ENCODE assay signal across 16 cellular contexts in the genomic region with DNA sequence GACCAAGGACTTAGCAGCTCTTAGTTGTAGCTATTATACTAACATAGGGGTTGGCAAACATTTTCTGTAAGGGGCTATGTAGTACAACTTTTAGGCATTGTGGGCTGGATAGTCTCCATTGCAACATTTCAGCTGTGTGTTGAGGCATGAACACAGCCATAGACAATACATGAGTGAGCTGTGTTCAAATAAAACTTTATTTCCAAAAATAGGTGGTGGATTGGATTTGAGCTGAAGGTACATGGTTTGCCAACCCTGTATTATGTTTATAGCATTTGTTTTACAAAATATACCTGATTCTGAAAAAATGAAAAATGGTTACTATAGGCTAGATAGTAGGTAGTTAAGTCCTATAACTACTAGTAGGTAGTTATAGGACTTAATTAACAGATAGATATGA. TPM values are rescaled to one million over a fixed set of nuclear protein-coding genes. Genes with fewer than 3 reads are reported as not detected.
DNase-seq lines count a peak whose midpoint lies in the region; FAIRE-seq and TF ChIP-seq lines count a peak whose summit lies in the region.
"Had no signal": no experiment of that assay in that cellular context is flagged by ENCODE, and none has a peak within 500 bp of the region (broad histone marks: within the 10 kb centered on the region; RNA-seq: fewer than 3 reads in every experiment).

No MANE protein-coding gene starts in this region.

- H3K9me3 ChIP-seq in osteoblast (ENCODE audit: low read depth, low read length), result no peaks in the 10 kb centered on the region
- H3K9me3 ChIP-seq: BLaER1 treated with 17β-estradiol and CSF1 and Interleukin-3, amounts not matched to agents 10 nM and 100 nM had no signal

- no peaks in the 10 kb centered on the region for H3K27me3 Mint-ChIP-seq in activated T-cell treated with anti-CD3 and anti-CD28 coated beads, Interleukin-2, amount 50 U/mL, for 24 hours
- H3K27me3 Mint-ChIP-seq: CD4-positive, CD25-positive, alpha-beta regulatory T cell had no signal

- TF ChIP-seq EP300 in Ishikawa (IDR thresholded peaks at IDR 0.05; ENCODE audit: borderline replicate concordance), result no peak

- H2AFZ ChIP-seq in osteoblast (ENCODE audit: low read length), result no peak overlapping the region

- TF ChIP-seq CTCF in osteoblast (IDR thresholded peaks at IDR 0.05; ENCODE audit: extremely low read depth, low read depth, low read length), result no peak

- no peak overlapping the region for H3K27ac ChIP-seq in osteoblast (ENCODE audit: low read depth, low read length)
- H3K27ac ChIP-seq: BLaER1 treated with 17β-estradiol and CSF1 and Interleukin-3, amounts not matched to agents 10 nM and 100 nM had no signal

- H3K4me2 ChIP-seq in osteoblast (ENCODE audit: insufficient read depth, low read length), result no peak overlapping the region
- H3K4me2 ChIP-seq: BLaER1 treated with 17β-estradiol and CSF1 and Interleukin-3, amounts not matched to agents 10 nM and 100 nM had no signal

- H3K36me3 ChIP-seq in osteoblast (ENCODE audit: insufficient read depth, low read length), result peaks cover 3% of the 10 kb centered on the region

- H3K4me1 ChIP-seq in osteoblast (ENCODE audit: insufficient read depth, low read length), result no peaks in the 10 kb centered on the region

- peaks cover 52% of the 10 kb centered on the region for H3K36me3 Mint-ChIP-seq in activated T-cell treated with anti-CD3 and anti-CD28 coated beads, Interleukin-2, amount 50 U/mL, for 24 hours (ENCODE audit: low read depth)

- H3K4me3 Mint-ChIP-seq in activated T-cell treated with anti-CD3 and anti-CD28 coated beads, Interleukin-2, amount 50 U/mL, for 24 hours, result no peak overlapping the region
- H3K4me3 Mint-ChIP-seq: CD4-positive, CD25-positive, alpha-beta regulatory T cell; H9 had no signal

- H3K79me2 ChIP-seq in osteoblast (ENCODE audit: insufficient read depth, low read length), result no peaks in the 10 kb centered on the region

- peaks cover 9% of the 10 kb centered on the region for H3K4me1 Mint-ChIP-seq in activated T-cell treated with anti-CD3 and anti-CD28 coated beads, Interleukin-2, amount 50 U/mL, for 24 hours (ENCODE audit: low read depth)
- H3K4me1 Mint-ChIP-seq: H9 had no signal

- H3K27me3 ChIP-seq in osteoblast (ENCODE audit: insufficient read depth, low read length), result no peaks in the 10 kb centered on the region
- H3K27me3 ChIP-seq: BLaER1 treated with 17β-estradiol and CSF1 and Interleukin-3, amounts not matched to agents 10 nM and 100 nM had no signal

- no peaks in the 10 kb centered on the region for H4K20me1 ChIP-seq in osteoblast (ENCODE audit: insufficient read depth, low read length)

- no peak for TF ChIP-seq RAD21 in Ishikawa (IDR thresholded peaks at IDR 0.05; ENCODE audit: low read depth)

- no peak overlapping the region for H3K4me3 ChIP-seq in osteoblast (ENCODE audit: insufficient read depth, low read length)
- H3K4me3 ChIP-seq: BLaER1 treated with 17β-estradiol and CSF1 and Interleukin-3, amounts not matched to agents 10 nM and 100 nM had no signal

- DNase-seq in activated T-cell treated with anti-CD3 and anti-CD28 coated beads, Interleukin-2, amount 50 U/mL, for 24 hours, result no peak
- no peak for DNase-seq in activated T-cell treated with anti-CD3 and anti-CD28 coated beads, Interleukin-2, amount 50 U/mL, for 1 hour
- DNase-seq in KG1 (lab: John Stamatoyannopoulos, UW), result no peak
- no peak for DNase-seq in osteoblast (ENCODE audit: insufficient read length, low spot score, missing footprints)
- DNase-seq in NCI-H128 (lab: John Stamatoyannopoulos, UW; ENCODE audit: unreplicated experiment), result no peak
- DNase-seq: ACHN; Calu3; CD4-positive, CD25-positive, alpha-beta regulatory T cell; DMS79; GOT3; H9; IMR-90 had no signal

- H3K9me3 Mint-ChIP-seq in activated T-cell treated with anti-CD3 and anti-CD28 coated beads, Interleukin-2, amount 50 U/mL, for 24 hours, result no peaks in the 10 kb centered on the region
- H3K9me3 Mint-ChIP-seq: CD4-positive, CD25-positive, alpha-beta regulatory T cell; H9 had no signal

- FAIRE-seq in islet of Langerhans (lab: Jason Lieb, UNC), result peak; percentile 27
- FAIRE-seq: GM12891 had no signal

- H3K27ac Mint-ChIP-seq in activated T-cell treated with anti-CD3 and anti-CD28 coated beads, Interleukin-2, amount 50 U/mL, for 24 hours, result peak overlapping the region; percentile 74
- H3K27ac Mint-ChIP-seq: CD4-positive, CD25-positive, alpha-beta regulatory T cell; H9 had no signal

TF ChIP-seq in Ishikawa, 13 proteins besides CTCF, POLR2A, EP300 and RAD21:
- TF ChIP-seq YY1 (IDR thresholded peaks at IDR 0.05; ENCODE audit: low read depth) (no peak), ZBTB7A (IDR thresholded peaks at IDR 0.05; ENCODE audit: low read depth) (no peak), TEAD4 (IDR thresholded peaks at IDR 0.05) (no peak), CEBPB (IDR thresholded peaks at IDR 0.05) (0 out of 2 replicates have a peak, but pooled peaks have one; percentile 6), TAF1 (IDR thresholded peaks at IDR 0.05; ENCODE audit: low read depth) (no peak), EGR1 (IDR thresholded peaks at IDR 0.05) (no peak)
- TF ChIP-seq, protein P1, sequence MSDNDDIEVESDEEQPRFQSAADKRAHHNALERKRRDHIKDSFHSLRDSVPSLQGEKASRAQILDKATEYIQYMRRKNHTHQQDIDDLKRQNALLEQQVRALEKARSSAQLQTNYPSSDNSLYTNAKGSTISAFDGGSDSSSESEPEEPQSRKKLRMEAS (IDR thresholded peaks at IDR 0.05), result no peak
- TF ChIP-seq, protein P2, sequence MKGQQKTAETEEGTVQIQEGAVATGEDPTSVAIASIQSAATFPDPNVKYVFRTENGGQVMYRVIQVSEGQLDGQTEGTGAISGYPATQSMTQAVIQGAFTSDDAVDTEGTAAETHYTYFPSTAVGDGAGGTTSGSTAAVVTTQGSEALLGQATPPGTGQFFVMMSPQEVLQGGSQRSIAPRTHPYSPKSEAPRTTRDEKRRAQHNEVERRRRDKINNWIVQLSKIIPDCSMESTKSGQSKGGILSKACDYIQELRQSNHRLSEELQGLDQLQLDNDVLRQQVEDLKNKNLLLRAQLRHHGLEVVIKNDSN (IDR thresholded peaks at IDR 0.05), result no peak

RNA-seq across cellular contexts. Expression of a gene that starts 40.5 kb away (rescaled TPM):
- total RNA-seq in osteoblast, result 42.1 and 43.4 TPM in 2 replicates
